ENCODE assay signal across 20 cellular contexts in the genomic region with DNA sequence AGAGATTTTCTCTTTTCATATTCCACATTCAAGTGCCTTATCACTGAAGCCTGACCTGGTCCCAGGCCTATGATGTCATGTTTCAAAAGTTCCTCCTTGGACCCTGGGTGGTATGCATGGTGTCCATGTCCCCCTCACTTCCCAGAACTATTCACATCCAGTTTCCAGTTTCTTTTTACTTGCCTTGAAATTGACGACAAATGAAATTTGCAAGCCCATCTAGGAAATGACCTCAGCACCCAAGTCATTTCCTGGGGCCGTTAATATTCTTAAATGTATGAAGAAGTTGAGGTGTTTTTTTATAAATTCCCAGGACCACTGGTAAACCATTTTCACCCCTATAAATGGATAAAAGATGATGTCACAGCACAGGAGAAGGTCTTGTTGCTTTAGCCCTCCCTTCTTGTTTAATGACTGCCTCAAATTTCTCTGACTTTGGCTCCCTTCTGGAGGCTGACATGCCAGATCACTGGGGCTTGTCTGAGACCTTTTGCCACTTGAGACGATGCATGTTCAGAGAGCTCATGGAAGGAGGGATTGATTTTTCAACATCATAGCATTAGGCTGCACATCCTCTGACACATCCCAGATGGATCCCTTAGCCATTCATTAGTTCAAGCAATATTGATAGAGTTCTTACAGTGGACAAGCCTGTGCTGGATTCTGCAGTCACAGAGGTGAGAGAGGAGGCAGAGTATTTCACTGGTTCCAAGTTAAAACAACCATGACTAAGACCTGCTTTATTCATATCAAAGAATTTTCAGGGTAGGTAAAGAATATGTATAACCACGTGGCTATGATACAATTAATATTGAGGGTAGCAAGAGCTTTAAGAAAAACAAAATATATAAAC.
DNase-seq lines count a peak whose midpoint lies in the region; ATAC-seq, FAIRE-seq and TF ChIP-seq lines count a peak whose summit lies in the region.
"Had no signal": no experiment of that assay in that cellular context is flagged by ENCODE, and none has a peak within 500 bp of the region (broad histone marks: within the 10 kb centered on the region; RNA-seq: fewer than 3 reads in every experiment).

No MANE protein-coding gene starts in this region.

- H2AK9ac ChIP-seq in IMR-90 (replicated peaks; ENCODE audit: low read depth, low read length, poor library complexity), result no peak overlapping the region

- TF ChIP-seq CTCF in mammary epithelial cell (conservative IDR thresholded peaks at IDR 0.05 in 1 of 2, IDR thresholded peaks at IDR 0.05 in 1 of 2; ENCODE audit: extremely low read depth in 1 of 2, insufficient read depth in 1 of 2, low read depth in 1 of 2, low read length in 2 of 2) (no peak), breast epithelium (IDR thresholded peaks at IDR 0.05) (no peak), IMR-90 (conservative IDR thresholded peaks at IDR 0.05; ENCODE audit: low read depth, low read length) (no peak)

- H3K27ac ChIP-seq in mammary epithelial cell (ENCODE audit: insufficient read depth, low read depth, low read length) (no peak overlapping the region), breast epithelium (no peak overlapping the region), IMR-90 (ENCODE audit: insufficient read depth, low read length) (no peak overlapping the region), trophoblast cell (ENCODE audit: low read depth, low read length) (no peak overlapping the region)

- no peak overlapping the region for H3K4me2 ChIP-seq in mammary epithelial cell (ENCODE audit: insufficient read depth, low read depth, low read length)
- H3K4me2 ChIP-seq in IMR-90 (ENCODE audit: low read depth, low read length), result no peak overlapping the region
- H3K4me2 ChIP-seq in trophoblast cell (ENCODE audit: low read length), result no peak overlapping the region
- H3K4me2 ChIP-seq: GM23338 had no signal

- no peaks in the 10 kb centered on the region for H3K4me1 Mint-ChIP-seq in T-helper 2 cell treated with Interferon-gamma antibody and Interleukin-4, amounts not matched to agents 5 μg/mL and 100 μg/mL, for 36 hours (ENCODE audit: low read depth)
- H3K4me1 Mint-ChIP-seq: GM23338 had no signal

- H3K27ac Mint-ChIP-seq in T-helper 2 cell treated with Interferon-gamma antibody and Interleukin-4, amounts not matched to agents 5 μg/mL and 100 μg/mL, for 36 hours, result no peak overlapping the region
- H3K27ac Mint-ChIP-seq: CD14-positive monocyte, GM23338 had no signal

- no peak for TF ChIP-seq RAD21 in IMR-90 (IDR thresholded peaks at IDR 0.05; ENCODE audit: low read length)

- no peak for FAIRE-seq in HTR-8/SVneo (lab: Jason Lieb, UNC)

- H4K20me1 ChIP-seq in mammary epithelial cell (ENCODE audit: insufficient read depth, low read length) (no peaks in the 10 kb centered on the region), IMR-90 (ENCODE audit: insufficient read depth, low read length) (no peaks in the 10 kb centered on the region)

- no peak overlapping the region for H3K4me3 ChIP-seq in mammary epithelial cell (replicated peaks in 1 of 3; ENCODE audit: insufficient read depth in 1 of 3, low read depth in 2 of 3, low read length in 3 of 3)
- no peak overlapping the region for H3K4me3 ChIP-seq in breast epithelium
- H3K4me3 ChIP-seq in IMR-90 (ENCODE audit: insufficient read depth, low read depth, low read length), result no peak overlapping the region
- no peak overlapping the region for H3K4me3 ChIP-seq in trophoblast cell (ENCODE audit: low read depth, low read length)
- H3K4me3 ChIP-seq: GM23338 had no signal

- H4K12ac ChIP-seq in trophoblast cell (ENCODE audit: low read depth, low read length), result no peak overlapping the region

- no peaks in the 10 kb centered on the region for H3K36me3 ChIP-seq in mammary epithelial cell (ENCODE audit: insufficient read depth, low read length)
- no peaks in the 10 kb centered on the region for H3K36me3 ChIP-seq in breast epithelium
- no peaks in the 10 kb centered on the region for H3K36me3 ChIP-seq in IMR-90 (ENCODE audit: control insufficient read depth, insufficient read depth, low read length)
- H3K36me3 ChIP-seq in trophoblast cell (ENCODE audit: control insufficient read depth in 1 of 2, insufficient read depth in 2 of 2, low read length in 2 of 2), result no peaks in the 10 kb centered on the region

- H3K18ac ChIP-seq in IMR-90 (ENCODE audit: low read depth, low read length) (no peak overlapping the region), trophoblast cell (ENCODE audit: low read length) (no peak overlapping the region)

- H2AFZ ChIP-seq in mammary epithelial cell (ENCODE audit: low read depth, low read length) (no peak overlapping the region), IMR-90 (replicated peaks; ENCODE audit: low read length, poor library complexity) (no peak overlapping the region), trophoblast cell (ENCODE audit: insufficient read depth, low read length, poor library complexity) (no peak overlapping the region)
- H2AFZ ChIP-seq: GM23338 had no signal

- H3K9me1 ChIP-seq in IMR-90 (ENCODE audit: insufficient read depth, low read length), result peaks cover 10% of the 10 kb centered on the region

- no peaks in the 10 kb centered on the region for H3K36me3 Mint-ChIP-seq in T-helper 2 cell treated with Interferon-gamma antibody and Interleukin-4, amounts not matched to agents 5 μg/mL and 100 μg/mL, for 36 hours (ENCODE audit: low read depth)
- H3K36me3 Mint-ChIP-seq: CD14-positive monocyte had no signal

- BruUV-seq in mammary epithelial cell (replicated peaks; lab: Mats Ljungman, UMichigan), result no TSS peak
- BruUV-seq in IMR-90 (replicated peaks; lab: Mats Ljungman, UMichigan), result no TSS peak

- CTCF ChIA-PET in mammary epithelial cell (lab: Charles Lee; ENCODE audit: low non-redundant PET) (no interaction called here), IMR-90 (lab: Yijun Ruan, JAX) (interaction anchor here (0.6 kb wide), 1 partner anchor 433 kb away, joined by 3 read pairs; no protein-coding TSS in a partner anchor)

- H2AK5ac ChIP-seq in IMR-90 (ENCODE audit: low read depth, low read length) (no peak overlapping the region), trophoblast cell (ENCODE audit: low read length) (no peak overlapping the region)

- H3K4me3 Mint-ChIP-seq in T-helper 2 cell treated with Interferon-gamma antibody and Interleukin-4, amounts not matched to agents 5 μg/mL and 100 μg/mL, for 36 hours, result no peak overlapping the region
- H3K4me3 Mint-ChIP-seq: CD14-positive monocyte, GM23338 had no signal

- no peaks in the 10 kb centered on the region for H3K27me3 Mint-ChIP-seq in T-helper 2 cell treated with Interferon-gamma antibody and Interleukin-4, amounts not matched to agents 5 μg/mL and 100 μg/mL, for 36 hours (ENCODE audit: low read depth)

- no peaks in the 10 kb centered on the region for H3K79me2 ChIP-seq in mammary epithelial cell (ENCODE audit: insufficient read depth, low read length)
- no peaks in the 10 kb centered on the region for H3K79me2 ChIP-seq in trophoblast cell (ENCODE audit: control insufficient read depth, insufficient read depth, low read length, poor library complexity)

- no peak overlapping the region for H2BK20ac ChIP-seq in IMR-90 (ENCODE audit: low read depth, low read length)

- no peaks in the 10 kb centered on the region for H3K79me1 ChIP-seq in IMR-90 (ENCODE audit: low read depth in 1 of 2, low read length in 2 of 2)
- H3K79me1 ChIP-seq in trophoblast cell (ENCODE audit: low read length), result peaks cover 6% of the 10 kb centered on the region

- H4K8ac ChIP-seq in IMR-90 (ENCODE audit: low read depth in 2 of 2, low read length in 2 of 2) (no peak overlapping the region), trophoblast cell (ENCODE audit: low read depth, low read length) (no peak overlapping the region)

- H3K56ac ChIP-seq in IMR-90 (ENCODE audit: extremely low read depth, insufficient read depth, low read length), result no peak overlapping the region

- H3K4ac ChIP-seq in IMR-90 (ENCODE audit: low read depth, low read length), result no peak overlapping the region
- no peak overlapping the region for H3K4ac ChIP-seq in trophoblast cell (ENCODE audit: low read depth, low read length)

- no peak overlapping the region for H2BK15ac ChIP-seq in IMR-90 (ENCODE audit: low read depth, low read length)

- H2BK12ac ChIP-seq in trophoblast cell (ENCODE audit: low read length), result no peak overlapping the region

- H3K27me3 ChIP-seq in mammary epithelial cell (ENCODE audit: insufficient read depth, low read length) (no peaks in the 10 kb centered on the region), breast epithelium (no peaks in the 10 kb centered on the region), IMR-90 (ENCODE audit: control insufficient read depth, insufficient read depth, low read length) (no peaks in the 10 kb centered on the region), trophoblast cell (ENCODE audit: insufficient read depth, low read length) (no peaks in the 10 kb centered on the region)

- POLR2A ChIA-PET in IMR-90 (lab: Charles Lee; ENCODE audit: unreplicated experiment), result no interaction called here

- H3K9ac ChIP-seq in mammary epithelial cell (ENCODE audit: insufficient read depth, low read length), result no peak overlapping the region
- no peak overlapping the region for H3K9ac ChIP-seq in IMR-90 (ENCODE audit: low read depth, low read length)
- no peak overlapping the region for H3K9ac ChIP-seq in trophoblast cell (ENCODE audit: low read length)

- H4K91ac ChIP-seq in IMR-90 (ENCODE audit: insufficient read depth, low read depth, low read length), result no peak overlapping the region
- H4K91ac ChIP-seq in trophoblast cell (ENCODE audit: low read depth, low read length), result no peak overlapping the region

- in situ Hi-C loops in mammary epithelial cell (cut with MboI; ENCODE audit: low sequenced_read_pairs in 2 of 2), result no loop called here
- in situ Hi-C loops in IMR-90 (cut with MboI; ENCODE audit: low sequenced_read_pairs), result no loop called here

- no peak for ATAC-seq in IMR-90 (ENCODE audit: low read depth)
- ATAC-seq: GM23338, HCT116, PC-3 had no signal

- H3K23ac ChIP-seq in IMR-90 (ENCODE audit: low read depth, low read length) (no peak overlapping the region), trophoblast cell (ENCODE audit: low read length) (no peak overlapping the region)

- H2BK120ac ChIP-seq in IMR-90 (ENCODE audit: low read depth, low read length) (no peak overlapping the region), trophoblast cell (ENCODE audit: insufficient read depth, low read length, poor library complexity) (no peak overlapping the region)

- intact Hi-C loops in mammary epithelial cell (cut with micrococcal nuclease) (no loop called here), breast epithelium (cut with DNase I; ENCODE audit: low total_unique reads) (no loop called here), IMR-90 (cut with micrococcal nuclease) (no loop called here)

- DNase-seq in mammary epithelial cell (peak; percentile 6), breast epithelium (ENCODE audit: low spot score in 2 of 2) (no peak), IMR-90 (no peak), glomerular endothelial cell (ENCODE audit: extremely low read depth, low read depth, low spot score) (peak; percentile 20), trophoblast cell (no peak), HTR-8/SVneo (ENCODE audit: insufficient read length, low spot score) (no peak)
- DNase-seq in stimulated activated CD4-positive, alpha-beta T cell treated with anti-CD3 and anti-CD28 coated beads, Interleukin-2, amount 100 ng/mL, for 24 hours, result no peak
- no peak for DNase-seq in T-helper 2 cell treated with Interferon-gamma antibody and Interleukin-4, amounts not matched to agents 5 μg/mL and 100 μg/mL, for 36 hours (ENCODE audit: low spot score)
- DNase-seq: 8988T, DMS79, KG1, MV-4-11, NCI-H1694 treated with DMSO at 0.1 percent for 48 hours, NCI-H2107, NCI-H2227 treated with DMSO at 0.1 percent for 48 hours, PC-3, RPMI8226 had no signal

- H3K9me3 ChIP-seq in mammary epithelial cell (replicated peaks; ENCODE audit: insufficient read depth, low read length) (no peaks in the 10 kb centered on the region), breast epithelium (no peaks in the 10 kb centered on the region), IMR-90 (ENCODE audit: control insufficient read depth, insufficient read depth, low read length) (no peaks in the 10 kb centered on the region), trophoblast cell (ENCODE audit: insufficient read depth, low read depth, low read length) (no peaks in the 10 kb centered on the region)

- no peaks in the 10 kb centered on the region for H3K9me3 Mint-ChIP-seq in T-helper 2 cell treated with Interferon-gamma antibody and Interleukin-4, amounts not matched to agents 5 μg/mL and 100 μg/mL, for 36 hours
- H3K9me3 Mint-ChIP-seq: GM23338 had no signal

- no peak overlapping the region for H2BK5ac ChIP-seq in IMR-90 (ENCODE audit: low read depth, low read length, poor library complexity, severe bottlenecking)
- H2BK5ac ChIP-seq in trophoblast cell (ENCODE audit: low read depth, low read length, poor library complexity), result peak overlapping the region; percentile 15

- no peak for TF ChIP-seq POLR2A in breast epithelium (IDR thresholded peaks at IDR 0.05)
- no peak for TF ChIP-seq POLR2A in IMR-90 (IDR thresholded peaks at IDR 0.05; ENCODE audit: low read depth, low read length)

- dilution Hi-C loops in mammary epithelial cell (cut with HindIII; ENCODE audit: low sequenced_read_pairs) (no loop called here), IMR-90 (cut with HindIII; ENCODE audit: low sequenced_read_pairs, unreplicated experiment) (no loop called here)

- H3K4me1 ChIP-seq in mammary epithelial cell (ENCODE audit: insufficient read depth, low read length) (no peaks in the 10 kb centered on the region), breast epithelium (no peaks in the 10 kb centered on the region), IMR-90 (ENCODE audit: control insufficient read depth, insufficient read depth, low read length) (peaks cover 5% of the 10 kb centered on the region; the same call in 1 of the 2 replicates), trophoblast cell (ENCODE audit: control insufficient read depth in 1 of 2, insufficient read depth in 2 of 2, low read length in 2 of 2) (peaks cover 5 to 13% of the 10 kb centered on the region in 2 experiments)

- H4K5ac ChIP-seq in IMR-90 (ENCODE audit: low read depth, low read length), result no peak overlapping the region

- 79% methylated on average over 4 of the region's 4 CpGs for WGBS in mammary epithelial cell (ENCODE audit: low coverage, missing lambda C conversion rate)
- WGBS in IMR-90 (ENCODE audit: extremely low coverage in 2 of 2, insufficient read length in 1 of 2), 2 experiments, result no CpG with 5 or more reads among the region's 4 CpGs
- WGBS in trophoblast cell (ENCODE audit: extremely low coverage, insufficient coverage, insufficient read length), result no CpG with 5 or more reads among the region's 4 CpGs

- 0 out of 2 replicates have a peak overlapping the region, but pooled peaks have one; percentile 9 for H3K14ac ChIP-seq in IMR-90 (replicated peaks; ENCODE audit: low read depth, low read length)
- H3K14ac ChIP-seq in trophoblast cell (ENCODE audit: low read length), result no peak overlapping the region

Comparison
In these comparisons a context has a peak if more than half of its experiments do, and no peak if none do; other contexts are left out.
1. DNase-seq: peak in mammary epithelial cell (single experiment) and glomerular endothelial cell (single experiment); none in breast epithelium (0 of 2), IMR-90 (single experiment), trophoblast cell (0 of 2), stimulated activated CD4-positive, alpha-beta T cell treated with anti-CD3 and anti-CD28 coated beads, Interleukin-2, amount 100 ng/mL, for 24 hours (0 of 2), HTR-8/SVneo (single experiment) and T-helper 2 cell treated with Interferon-gamma antibody and Interleukin-4, amounts not matched to agents 5 μg/mL and 100 μg/mL, for 36 hours (single experiment).